ENCODE assay signal across 8 cellular contexts in genomic region chr12:98490491-98491453, GRCh38. TPM values are rescaled to one million over a fixed set of nuclear protein-coding genes. Genes with fewer than 3 reads are reported as not detected.
DNase-seq lines count a peak whose midpoint lies in the region; ATAC-seq lines count a peak whose summit lies in the region.

No MANE protein-coding gene starts in this region.

- H3K4me3 ChIP-seq in Jurkat, Clone E6-1 (ENCODE audit: low read length): peak overlapping the region; percentile 37

- ATAC-seq in GM21576 (IDR thresholded peaks at IDR 0.05; ENCODE audit: unreplicated experiment): peak; percentile 87
- ATAC-seq in naive thymus-derived CD8-positive, alpha-beta T cell: peak; percentile 84 to 93
- peak; percentile 75 to 80 for ATAC-seq in stimulated activated naive B cell treated with anti-CD40 and anti-IgM and Interleukin-4, amounts not matched to agents 10 μg/mL and 1 μg/mL and 100 μg/mL, for 72 hours (replicated peaks)

- POLR2A ChIA-PET in naive thymus-derived CD8-positive, alpha-beta T cell (lab: Charles Lee): interaction anchor here (0.6 to 5.5 kb wide), 14 partner anchors 9 to 103 kb away, joined by 3 to 147 read pairs (median 4); partner anchors contain the start of genes SLC25A3 and TMPO

- H3K9me3 Mint-ChIP-seq in naive thymus-derived CD8-positive, alpha-beta T cell: no peaks in the 10 kb centered on the region
- no peaks in the 10 kb centered on the region for H3K9me3 Mint-ChIP-seq in stimulated activated naive B cell treated with anti-CD40 and anti-IgM and Interleukin-4, amounts not matched to agents 10 μg/mL and 1 μg/mL and 100 μg/mL, for 72 hours

- H3K27ac Mint-ChIP-seq in naive thymus-derived CD8-positive, alpha-beta T cell: peak overlapping the region; percentile 55 to 97 (median 94)
- peak overlapping the region; percentile 67 for H3K27ac Mint-ChIP-seq in stimulated activated naive B cell treated with anti-CD40 and anti-IgM and Interleukin-4, amounts not matched to agents 10 μg/mL and 1 μg/mL and 100 μg/mL, for 72 hours

- H3K4me1 Mint-ChIP-seq in naive thymus-derived CD8-positive, alpha-beta T cell: peaks cover 0 to 8% (median 5%) of the 10 kb centered on the region in 4 donors
- H3K4me1 Mint-ChIP-seq in stimulated activated naive B cell treated with anti-CD40 and anti-IgM and Interleukin-4, amounts not matched to agents 10 μg/mL and 1 μg/mL and 100 μg/mL, for 72 hours: peaks cover 4 to 6% of the 10 kb centered on the region in 2 donors

- H3K27me3 Mint-ChIP-seq in naive thymus-derived CD8-positive, alpha-beta T cell: no peaks in the 10 kb centered on the region
- no peaks in the 10 kb centered on the region for H3K27me3 Mint-ChIP-seq in stimulated activated naive B cell treated with anti-CD40 and anti-IgM and Interleukin-4, amounts not matched to agents 10 μg/mL and 1 μg/mL and 100 μg/mL, for 72 hours

- DNase-seq in DMS53 treated with DMSO at 0.1 percent for 48 hours (lab: John Stamatoyannopoulos, UW; ENCODE audit: unreplicated experiment) (peak; percentile 83), OCI-M1 (lab: John Stamatoyannopoulos, UW) (peak; percentile 91), fibroblast of gingiva (ENCODE audit: low read depth) (peak; percentile 68)
- peak; percentile 82 for DNase-seq in Jurkat, Clone E6-1 (ENCODE audit: low read depth, low spot score)
- peak; percentile 89 to 90 for DNase-seq in activated T-cell treated with anti-CD3 and anti-CD28 coated beads, Interleukin-2, amount 50 U/mL, for 48 hours
- peak; percentile 69 to 92 (median 81) for DNase-seq in naive thymus-derived CD8-positive, alpha-beta T cell
- DNase-seq in stimulated activated naive B cell treated with anti-CD40 and anti-IgM and Interleukin-4, amounts not matched to agents 10 μg/mL and 1 μg/mL and 100 μg/mL, for 72 hours: peak; percentile 61

- no peaks in the 10 kb centered on the region for H3K36me3 Mint-ChIP-seq in naive thymus-derived CD8-positive, alpha-beta T cell
- no peaks in the 10 kb centered on the region for H3K36me3 Mint-ChIP-seq in stimulated activated naive B cell treated with anti-CD40 and anti-IgM and Interleukin-4, amounts not matched to agents 10 μg/mL and 1 μg/mL and 100 μg/mL, for 72 hours

- peak overlapping the region; percentile 22 to 71 (median 49) for H3K4me3 Mint-ChIP-seq in naive thymus-derived CD8-positive, alpha-beta T cell
- peak overlapping the region; percentile 56 to 62 for H3K4me3 Mint-ChIP-seq in stimulated activated naive B cell treated with anti-CD40 and anti-IgM and Interleukin-4, amounts not matched to agents 10 μg/mL and 1 μg/mL and 100 μg/mL, for 72 hours

RNA-seq across cellular contexts. Expression of gene TMPO, which starts 24.6 kb away (rescaled TPM):
- polyA plus RNA-seq in Jurkat, Clone E6-1 (2012; ENCODE audit: insufficient read depth, insufficient read length): 290 TPM
- 100 to 1,000 TPM; 168 to 174 TPM for total RNA-seq in naive thymus-derived CD8-positive, alpha-beta T cell
- polyA plus RNA-seq in naive thymus-derived CD8-positive, alpha-beta T cell: 10 to 100 TPM; 49.3 to 61.1 (median 58.6) TPM

Comparison
In these comparisons a context has a peak if more than half of its experiments do, and no peak if none do; other contexts are left out.
1. Peak in every context shown above with its lines: DNase-seq, ATAC-seq and H3K4me3 ChIP-seq.